Comparison of ENCODE assay signal across 13 cellular contexts in the genomic region with DNA sequence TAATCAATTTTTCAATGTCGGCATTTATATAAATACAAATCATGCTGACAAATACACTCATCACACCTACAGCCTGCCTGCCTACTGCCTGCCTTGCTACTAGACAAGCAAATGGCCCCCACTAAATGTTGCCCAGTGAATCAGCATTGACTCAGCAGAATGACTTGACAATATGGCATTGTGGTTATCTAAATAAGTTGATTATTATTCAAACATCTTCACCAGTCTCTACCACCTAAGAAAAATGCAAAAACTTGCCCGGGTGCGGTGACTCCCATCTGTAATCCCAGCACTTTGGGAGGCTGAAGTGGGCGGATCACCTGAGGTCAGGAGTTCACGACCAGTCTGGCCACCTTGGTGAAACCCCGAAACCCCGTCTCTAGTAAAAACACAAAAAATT.
DNase-seq lines count a peak whose midpoint lies in the region; ATAC-seq, FAIRE-seq and TF ChIP-seq lines count a peak whose summit lies in the region.
"Had no signal": no experiment of that assay in that cellular context is flagged by ENCODE, and none has a peak within 500 bp of the region (broad histone marks: within the 10 kb centered on the region; RNA-seq: fewer than 3 reads in every experiment).

No MANE protein-coding gene starts in this region.

- TF ChIP-seq CTCF in GM23338 (conservative IDR thresholded peaks at IDR 0.05; ENCODE audit: low read depth in 2 of 2) (no peak), chondrocyte (IDR thresholded peaks at IDR 0.05) (no peak)

- DNase-seq in GM23338 (ENCODE audit: low spot score): no peak
- DNase-seq in RCC 7860 (ENCODE audit: low spot score): peak; percentile 88
- DNase-seq in epithelial cell of prostate (ENCODE audit: low read depth, low spot score): peak; percentile 87
- DNase-seq in skeletal muscle cell (ENCODE audit: low read depth): peak; percentile 67
- DNase-seq in DMS 273 treated with DMSO at 0.1 percent for 48 hours (lab: John Stamatoyannopoulos, UW): no peak
- no peak for DNase-seq in chondrocyte (ENCODE audit: low spot score)
- DNase-seq: activated CD4-positive, alpha-beta T cell treated with anti-CD3 and anti-CD28 coated beads for 1 hour; activated T-cell treated with anti-CD3 and anti-CD28 coated beads, Interleukin-2, amount 50 U/mL, for 24 hours; NCI-H1436 treated with DMSO at 0.1 percent for 48 hours; NCI-H82 had no signal

- peak; percentile 96 for FAIRE-seq in RCC 7860 (lab: Jason Lieb, UNC)
- FAIRE-seq: islet of Langerhans had no signal

- no peaks in the 10 kb centered on the region for H3K36me3 Mint-ChIP-seq in GM23338 (ENCODE audit: low read depth)
- no peaks in the 10 kb centered on the region for H3K36me3 Mint-ChIP-seq in chondrocyte (ENCODE audit: low read depth)

- H3K4me3 ChIP-seq in GM23338: no peak overlapping the region
- no peak overlapping the region for H3K4me3 ChIP-seq in skeletal muscle cell (ENCODE audit: low read depth, low read length)
- H3K4me3 ChIP-seq: ascending aorta had no signal

- H3K27me3 Mint-ChIP-seq in GM23338 (ENCODE audit: insufficient read depth, low read depth, poor library complexity) (no peaks in the 10 kb centered on the region), chondrocyte (ENCODE audit: low read depth) (no peaks in the 10 kb centered on the region)
- H3K27me3 Mint-ChIP-seq: activated T-cell treated with anti-CD3 and anti-CD28 coated beads, Interleukin-2, amount 50 U/mL, for 24 hours had no signal

- no peak overlapping the region for H2AFZ ChIP-seq in GM23338

- H3K9me3 Mint-ChIP-seq in GM23338 (no peaks in the 10 kb centered on the region), chondrocyte (ENCODE audit: low read depth) (no peaks in the 10 kb centered on the region)
- H3K9me3 Mint-ChIP-seq: activated T-cell treated with anti-CD3 and anti-CD28 coated beads, Interleukin-2, amount 50 U/mL, for 24 hours had no signal

- H3K27ac Mint-ChIP-seq in GM23338 (peak overlapping the region; percentile 78; the same call in 1 of the 2 replicates), chondrocyte (ENCODE audit: unreplicated experiment) (no peak overlapping the region)
- H3K27ac Mint-ChIP-seq: activated T-cell treated with anti-CD3 and anti-CD28 coated beads, Interleukin-2, amount 50 U/mL, for 24 hours had no signal

- H3K4me2 ChIP-seq in GM23338: no peak overlapping the region

- H3K36me3 ChIP-seq in GM23338 (ENCODE audit: insufficient read depth): no peaks in the 10 kb centered on the region
- H3K36me3 ChIP-seq: ascending aorta had no signal

- no peaks in the 10 kb centered on the region for H3K4me1 ChIP-seq in GM23338 (ENCODE audit: insufficient read depth)
- H3K4me1 ChIP-seq: ascending aorta had no signal

- H3K9me2 ChIP-seq in GM23338 (ENCODE audit: insufficient read depth): no peaks in the 10 kb centered on the region

- H3K79me2 ChIP-seq in GM23338 (replicated peaks; ENCODE audit: insufficient read depth): no peaks in the 10 kb centered on the region

- no peak overlapping the region for H3K4me3 Mint-ChIP-seq in GM23338
- H3K4me3 Mint-ChIP-seq in chondrocyte (ENCODE audit: unreplicated experiment): no peak overlapping the region
- H3K4me3 Mint-ChIP-seq: activated T-cell treated with anti-CD3 and anti-CD28 coated beads, Interleukin-2, amount 50 U/mL, for 24 hours had no signal

- H3F3A ChIP-seq in GM23338 (replicated peaks; ENCODE audit: low read depth): no peaks in the 10 kb centered on the region

- ATAC-seq in GM23338 (no peak), GM18520 (IDR thresholded peaks at IDR 0.05; ENCODE audit: unreplicated experiment) (no peak)

- H3K27me3 ChIP-seq in GM23338 (ENCODE audit: insufficient read depth): no peaks in the 10 kb centered on the region
- H3K27me3 ChIP-seq: ascending aorta had no signal

- H4K20me1 ChIP-seq in GM23338 (replicated peaks; ENCODE audit: insufficient read depth): no peaks in the 10 kb centered on the region

- H3K27ac ChIP-seq in GM23338 (ENCODE audit: low read depth): no peak overlapping the region
- peak overlapping the region; percentile 72 for H3K27ac ChIP-seq in epithelial cell of prostate
- H3K27ac ChIP-seq: ascending aorta had no signal

- H3K4me1 Mint-ChIP-seq in GM23338 (no peaks in the 10 kb centered on the region), chondrocyte (ENCODE audit: low read depth) (peaks cover 5% of the 10 kb centered on the region)

TF ChIP-seq in GM23338, 12 proteins besides CTCF, POLR2A, EP300 and RAD21:
- TF ChIP-seq POLR2AphosphoS5 (IDR thresholded peaks at IDR 0.05; ENCODE audit: low read depth): no peak
- no peak for TF ChIP-seq ZNF114 (CRISPR knock-in tag; IDR thresholded peaks at IDR 0.05)
- no peak for TF ChIP-seq NANOG (IDR thresholded peaks at IDR 0.05; ENCODE audit: borderline replicate concordance)
- TF ChIP-seq, protein P1, sequence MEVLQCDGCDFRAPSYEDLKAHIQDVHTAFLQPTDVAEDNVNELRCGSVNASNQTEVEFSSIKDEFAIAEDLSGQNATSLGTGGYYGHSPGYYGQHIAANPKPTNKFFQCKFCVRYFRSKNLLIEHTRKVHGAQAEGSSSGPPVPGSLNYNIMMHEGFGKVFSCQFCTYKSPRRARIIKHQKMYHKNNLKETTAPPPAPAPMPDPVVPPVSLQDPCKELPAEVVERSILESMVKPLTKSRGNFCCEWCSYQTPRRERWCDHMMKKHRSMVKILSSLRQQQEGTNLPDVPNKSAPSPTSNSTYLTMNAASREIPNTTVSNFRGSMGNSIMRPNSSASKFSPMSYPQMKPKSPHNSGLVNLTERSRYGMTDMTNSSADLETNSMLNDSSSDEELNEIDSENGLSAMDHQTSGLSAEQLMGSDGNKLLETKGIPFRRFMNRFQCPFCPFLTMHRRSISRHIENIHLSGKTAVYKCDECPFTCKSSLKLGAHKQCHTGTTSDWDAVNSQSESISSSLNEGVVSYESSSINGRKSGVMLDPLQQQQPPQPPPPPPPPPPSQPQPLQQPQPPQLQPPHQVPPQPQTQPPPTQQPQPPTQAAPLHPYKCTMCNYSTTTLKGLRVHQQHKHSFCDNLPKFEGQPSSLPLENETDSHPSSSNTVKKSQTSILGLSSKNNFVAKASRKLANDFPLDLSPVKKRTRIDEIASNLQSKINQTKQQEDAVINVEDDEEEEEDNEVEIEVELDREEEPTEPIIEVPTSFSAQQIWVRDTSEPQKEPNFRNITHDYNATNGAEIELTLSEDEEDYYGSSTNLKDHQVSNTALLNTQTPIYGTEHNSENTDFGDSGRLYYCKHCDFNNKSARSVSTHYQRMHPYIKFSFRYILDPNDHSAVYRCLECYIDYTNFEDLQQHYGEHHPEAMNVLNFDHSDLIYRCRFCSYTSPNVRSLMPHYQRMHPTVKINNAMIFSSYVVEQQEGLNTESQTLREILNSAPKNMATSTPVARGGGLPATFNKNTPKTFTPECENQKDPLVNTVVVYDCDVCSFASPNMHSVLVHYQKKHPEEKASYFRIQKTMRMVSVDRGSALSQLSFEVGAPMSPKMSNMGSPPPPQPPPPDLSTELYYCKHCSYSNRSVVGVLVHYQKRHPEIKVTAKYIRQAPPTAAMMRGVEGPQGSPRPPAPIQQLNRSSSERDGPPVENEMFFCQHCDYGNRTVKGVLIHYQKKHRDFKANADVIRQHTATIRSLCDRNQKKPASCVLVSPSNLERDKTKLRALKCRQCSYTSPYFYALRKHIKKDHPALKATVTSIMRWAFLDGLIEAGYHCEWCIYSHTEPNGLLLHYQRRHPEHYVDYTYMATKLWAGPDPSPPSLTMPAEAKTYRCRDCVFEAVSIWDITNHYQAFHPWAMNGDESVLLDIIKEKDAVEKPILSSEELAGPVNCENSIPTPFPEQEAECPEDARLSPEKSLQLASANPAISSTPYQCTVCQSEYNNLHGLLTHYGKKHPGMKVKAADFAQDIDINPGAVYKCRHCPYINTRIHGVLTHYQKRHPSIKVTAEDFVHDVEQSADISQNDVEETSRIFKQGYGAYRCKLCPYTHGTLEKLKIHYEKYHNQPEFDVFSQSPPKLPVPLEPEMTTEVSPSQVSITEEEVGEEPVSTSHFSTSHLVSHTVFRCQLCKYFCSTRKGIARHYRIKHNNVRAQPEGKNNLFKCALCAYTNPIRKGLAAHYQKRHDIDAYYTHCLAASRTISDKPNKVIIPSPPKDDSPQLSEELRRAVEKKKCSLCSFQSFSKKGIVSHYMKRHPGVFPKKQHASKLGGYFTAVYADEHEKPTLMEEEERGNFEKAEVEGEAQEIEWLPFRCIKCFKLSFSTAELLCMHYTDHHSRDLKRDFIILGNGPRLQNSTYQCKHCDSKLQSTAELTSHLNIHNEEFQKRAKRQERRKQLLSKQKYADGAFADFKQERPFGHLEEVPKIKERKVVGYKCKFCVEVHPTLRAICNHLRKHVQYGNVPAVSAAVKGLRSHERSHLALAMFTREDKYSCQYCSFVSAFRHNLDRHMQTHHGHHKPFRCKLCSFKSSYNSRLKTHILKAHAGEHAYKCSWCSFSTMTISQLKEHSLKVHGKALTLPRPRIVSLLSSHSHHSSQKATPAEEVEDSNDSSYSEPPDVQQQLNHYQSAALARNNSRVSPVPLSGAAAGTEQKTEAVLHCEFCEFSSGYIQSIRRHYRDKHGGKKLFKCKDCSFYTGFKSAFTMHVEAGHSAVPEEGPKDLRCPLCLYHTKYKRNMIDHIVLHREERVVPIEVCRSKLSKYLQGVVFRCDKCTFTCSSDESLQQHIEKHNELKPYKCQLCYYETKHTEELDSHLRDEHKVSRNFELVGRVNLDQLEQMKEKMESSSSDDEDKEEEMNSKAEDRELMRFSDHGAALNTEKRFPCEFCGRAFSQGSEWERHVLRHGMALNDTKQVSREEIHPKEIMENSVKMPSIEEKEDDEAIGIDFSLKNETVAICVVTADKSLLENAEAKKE (CRISPR knock-in tag; IDR thresholded peaks at IDR 0.05): no peak
- no peak for TF ChIP-seq STAT1 (IDR thresholded peaks at IDR 0.05; ENCODE audit: unreplicated experiment)
- TF ChIP-seq, protein P2, sequence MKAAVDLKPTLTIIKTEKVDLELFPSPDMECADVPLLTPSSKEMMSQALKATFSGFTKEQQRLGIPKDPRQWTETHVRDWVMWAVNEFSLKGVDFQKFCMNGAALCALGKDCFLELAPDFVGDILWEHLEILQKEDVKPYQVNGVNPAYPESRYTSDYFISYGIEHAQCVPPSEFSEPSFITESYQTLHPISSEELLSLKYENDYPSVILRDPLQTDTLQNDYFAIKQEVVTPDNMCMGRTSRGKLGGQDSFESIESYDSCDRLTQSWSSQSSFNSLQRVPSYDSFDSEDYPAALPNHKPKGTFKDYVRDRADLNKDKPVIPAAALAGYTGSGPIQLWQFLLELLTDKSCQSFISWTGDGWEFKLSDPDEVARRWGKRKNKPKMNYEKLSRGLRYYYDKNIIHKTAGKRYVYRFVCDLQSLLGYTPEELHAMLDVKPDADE (IDR thresholded peaks at IDR 0.05): no peak
- no peak for TF ChIP-seq CREB1 (CRISPR knock-in tag; IDR thresholded peaks at IDR 0.05; ENCODE audit: low read depth)
- no peak for TF ChIP-seq JUNB (IDR thresholded peaks at IDR 0.05; ENCODE audit: unreplicated experiment)
- TF ChIP-seq EZH2phosphoT487 (IDR thresholded peaks at IDR 0.05; ENCODE audit: unreplicated experiment): no peak
- no peak for TF ChIP-seq EZH2 (IDR thresholded peaks at IDR 0.05; ENCODE audit: low read depth, unreplicated experiment)

Comparison
In these comparisons a context has a peak if more than half of its experiments do, and no peak if none do; other contexts are left out.
1. DNase-seq: peak in RCC 7860 (single experiment), epithelial cell of prostate (single experiment) and skeletal muscle cell (single experiment); none in GM23338 (single experiment), DMS 273 treated with DMSO at 0.1 percent for 48 hours (single experiment) and chondrocyte (single experiment).